15 cellular contexts compared by ENCODE assay signal in the genomic region with DNA sequence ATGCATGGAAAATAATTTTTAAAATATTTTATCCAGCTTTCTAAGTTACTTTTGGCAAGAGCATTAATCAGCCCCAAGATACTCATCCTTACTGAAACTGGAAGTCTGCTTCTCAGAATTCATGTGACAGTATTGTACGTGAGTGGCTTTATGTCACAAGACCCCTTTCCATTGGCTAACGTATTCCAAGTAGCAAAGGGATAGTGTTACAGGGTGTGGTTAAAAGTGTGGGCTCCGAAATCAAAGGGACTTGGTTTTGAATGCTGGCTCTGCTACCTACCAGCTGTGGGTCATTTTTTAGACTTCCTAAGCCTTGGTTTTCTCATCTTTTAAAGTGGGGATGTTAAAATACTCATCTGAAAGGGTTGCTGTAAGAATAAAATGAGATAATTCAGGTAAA.
DNase-seq lines count a peak whose midpoint lies in the region; ATAC-seq, FAIRE-seq and TF ChIP-seq lines count a peak whose summit lies in the region.
"Had no signal": no experiment of that assay in that cellular context is flagged by ENCODE, and none has a peak within 500 bp of the region (broad histone marks: within the 10 kb centered on the region; RNA-seq: fewer than 3 reads in every experiment).

No MANE protein-coding gene starts in this region.

- no peaks in the 10 kb centered on the region for H3K9me3 Mint-ChIP-seq in activated naive CD4-positive, alpha-beta T cell treated with anti-CD3 and anti-CD28 coated beads, Interleukin-2, amount 50 U/mL, for 72 hours

- H2AFZ ChIP-seq in K562 (ENCODE audit: low read depth, low read length): no peak overlapping the region

- no peak for DNase-seq in activated naive CD4-positive, alpha-beta T cell treated with anti-CD3 and anti-CD28 coated beads, Interleukin-2, amount 50 U/mL, for 72 hours (ENCODE audit: low spot score in 2 of 2)
- no peak for DNase-seq in activated naive CD4-positive, alpha-beta T cell treated with Interleukin-2 at 50 U/mL for 16 hours
- DNase-seq in NCI-H510A treated with DMSO at 0.1 percent for 48 hours (lab: John Stamatoyannopoulos, UW) (peak; percentile 50), K562 (ENCODE audit: extremely low read depth in 1 of 4, low spot score in 3 of 4) (no peak), gastrocnemius medialis (no peak)
- DNase-seq in stimulated activated naive CD4-positive, alpha-beta T cell treated with Interleukin-2 at 50 U/mL for 16 hours (lab: John Stamatoyannopoulos, UW): no peak
- DNase-seq in stimulated activated CD4-positive, alpha-beta T cell treated with anti-CD3 and anti-CD28 coated beads, Interleukin-4, amount 100 ng/mL, for 1 hour: no peak
- DNase-seq: activated CD4-positive, alpha-beta T cell treated with anti-CD3 and anti-CD28 coated beads for 1 hour; activated T-cell treated with anti-CD3 and anti-CD28 coated beads for 4 hours; HCEC 1CT; NCI-H524 treated with DMSO at 0.1 percent for 48 hours; testis had no signal

- no peak for FAIRE-seq in K562 (lab: Jason Lieb, UNC)

- TF ChIP-seq POLR2A in K562 (conservative IDR thresholded peaks at IDR 0.05): no peak
- peak in 1 of 2 donors; percentile 28 for TF ChIP-seq POLR2A in gastrocnemius medialis (IDR thresholded peaks at IDR 0.05)

- H3K36me3 ChIP-seq in K562 (ENCODE audit: control insufficient read depth, insufficient read depth, low read length) (no peaks in the 10 kb centered on the region), gastrocnemius medialis (no peaks in the 10 kb centered on the region)
- H3K36me3 ChIP-seq: adrenal gland had no signal

- H3K4me2 ChIP-seq in K562 (ENCODE audit: insufficient read depth, low read length): no peak overlapping the region

- CTCF ChIA-PET in K562 (lab: Yijun Ruan, JAX; ENCODE audit: low intra/inter-chr PET ratio): no interaction called here

- H3K27ac ChIP-seq in K562 (ENCODE audit: extremely low read depth, low read depth, low read length) (no peak overlapping the region), gastrocnemius medialis (no peak overlapping the region)
- H3K27ac ChIP-seq: adrenal gland, testis had no signal

- intact Hi-C loops in K562 (cut with micrococcal nuclease): no loop called here
- intact Hi-C loops in gastrocnemius medialis (cut with DNase I; ENCODE audit: low total_unique reads): no loop called here

- H3K9me3 ChIP-seq in K562 (replicated peaks; ENCODE audit: control insufficient read depth, insufficient read depth, low read depth, low read length) (no peaks in the 10 kb centered on the region), gastrocnemius medialis (no peaks in the 10 kb centered on the region)
- H3K9me3 ChIP-seq: adrenal gland, testis had no signal

- no peak for TF ChIP-seq RAD21 in K562 (CRISPR knock-in tag; conservative IDR thresholded peaks at IDR 0.05 in 1 of 2, IDR thresholded peaks at IDR 0.05 in 1 of 2)

- H3K27ac Mint-ChIP-seq in activated naive CD4-positive, alpha-beta T cell treated with anti-CD3 and anti-CD28 coated beads, Interleukin-2, amount 50 U/mL, for 72 hours: peak overlapping the region; percentile 67 to 84
- H3K27ac Mint-ChIP-seq: progenitor cell of endocrine pancreas had no signal

- WGBS in K562 (ENCODE audit: insufficient coverage, low coverage, missing lambda C conversion rate): 0% methylated on average over 3 of the region's 3 CpGs

- POLR2A ChIA-PET in K562 (lab: Yijun Ruan, JAX): interaction anchor here (0.9 kb wide), 1 partner anchor 15 kb away, joined by 3 read pairs; no protein-coding TSS in a partner anchor

- no peaks in the 10 kb centered on the region for H4K20me1 ChIP-seq in K562 (replicated peaks; ENCODE audit: control insufficient read depth, insufficient read depth, low read length)

- H3K79me2 ChIP-seq in K562 (ENCODE audit: control insufficient read depth, insufficient read depth, low read length): no peaks in the 10 kb centered on the region

- H3K4me1 ChIP-seq in K562 (replicated peaks in 1 of 2; ENCODE audit: control insufficient read depth in 2 of 2, insufficient read depth in 2 of 2, low read length in 2 of 2) (no peaks in the 10 kb centered on the region), gastrocnemius medialis (peaks cover 0 to 10% of the 10 kb centered on the region in 2 donors)
- H3K4me1 ChIP-seq: testis had no signal

- TF ChIP-seq CTCF in K562 (IDR thresholded peaks at IDR 0.05 in 2 of 3, conservative IDR thresholded peaks at IDR 0.05 in 1 of 3; ENCODE audit: insufficient read depth in 2 of 3, low read depth in 1 of 3, low read length in 3 of 3): no peak
- TF ChIP-seq CTCF in gastrocnemius medialis (IDR thresholded peaks at IDR 0.05 in 4 of 5, conservative IDR thresholded peaks at IDR 0.05 in 1 of 5): no peak

- BruUV-seq in K562 (replicated peaks; lab: Mats Ljungman, UMichigan): no TSS peak

- no peak for TF ChIP-seq EP300 in K562 (IDR thresholded peaks at IDR 0.05; ENCODE audit: low read length)

- H3K9ac ChIP-seq in K562 (ENCODE audit: insufficient read depth in 1 of 2, low read depth in 2 of 2, low read length in 2 of 2): no peak overlapping the region

- no peak overlapping the region for H3K4me3 ChIP-seq in K562
- no peak overlapping the region for H3K4me3 ChIP-seq in gastrocnemius medialis
- H3K4me3 ChIP-seq: adrenal gland, testis had no signal

- ATAC-seq in activated naive CD4-positive, alpha-beta T cell treated with anti-CD3 and anti-CD28 coated beads, Interleukin-2, amount 50 U/mL, for 72 hours: peak; percentile 39 to 70
- ATAC-seq in K562 (peak; percentile 59), gastrocnemius medialis (peak; percentile 63 to 93), GM18502 (IDR thresholded peaks at IDR 0.05; ENCODE audit: poor library complexity, unreplicated experiment) (no peak)

- H3K9me1 ChIP-seq in K562 (ENCODE audit: control insufficient read depth, insufficient read depth, low read length): no peaks in the 10 kb centered on the region

- in situ Hi-C loops in K562 (cut with MboI) (no loop called here), gastrocnemius medialis (cut with MboI; ENCODE audit: low sequenced_read_pairs in 4 of 4) (no loop called here)

- no peaks in the 10 kb centered on the region for H3K36me3 Mint-ChIP-seq in activated naive CD4-positive, alpha-beta T cell treated with anti-CD3 and anti-CD28 coated beads, Interleukin-2, amount 50 U/mL, for 72 hours

- peaks cover 0 to 13% of the 10 kb centered on the region in 2 experiments; a peak in 2 of 5 replicates for H3K27me3 ChIP-seq in K562 (ENCODE audit: control insufficient read depth in 2 of 2, insufficient read depth in 2 of 2, low read length in 2 of 2)
- H3K27me3 ChIP-seq in gastrocnemius medialis: no peaks in the 10 kb centered on the region
- H3K27me3 ChIP-seq: testis had no signal

TF ChIP-seq in K562, 482 proteins besides CTCF, POLR2A, EP300 and RAD21:
- TF ChIP-seq ZNF445 (CRISPR knock-in tag; IDR thresholded peaks at IDR 0.05; ENCODE audit: low read depth) (no peak), NFIX (CRISPR knock-in tag; IDR thresholded peaks at IDR 0.05; ENCODE audit: low read depth) (no peak), BMI1 (IDR thresholded peaks at IDR 0.05; ENCODE audit: low read length) (no peak), GTF2E2 (tag; IDR thresholded peaks at IDR 0.05) (no peak), MXI1 (IDR thresholded peaks at IDR 0.05; ENCODE audit: low read depth, low read length) (no peak), GATAD2A (IDR thresholded peaks at IDR 0.05) (no peak), HDGF (IDR thresholded peaks at IDR 0.05) (no peak), MEIS2 (IDR thresholded peaks at IDR 0.05; ENCODE audit: partially characterized antibody) (peak; percentile 16), ATF1 (CRISPR knock-in tag; IDR thresholded peaks at IDR 0.05) (no peak), ATF1 (tag; IDR thresholded peaks at IDR 0.05) (peak; percentile 58), GATAD2B (IDR thresholded peaks at IDR 0.05; ENCODE audit: borderline replicate concordance) (no peak)
- TF ChIP-seq, protein P1, sequence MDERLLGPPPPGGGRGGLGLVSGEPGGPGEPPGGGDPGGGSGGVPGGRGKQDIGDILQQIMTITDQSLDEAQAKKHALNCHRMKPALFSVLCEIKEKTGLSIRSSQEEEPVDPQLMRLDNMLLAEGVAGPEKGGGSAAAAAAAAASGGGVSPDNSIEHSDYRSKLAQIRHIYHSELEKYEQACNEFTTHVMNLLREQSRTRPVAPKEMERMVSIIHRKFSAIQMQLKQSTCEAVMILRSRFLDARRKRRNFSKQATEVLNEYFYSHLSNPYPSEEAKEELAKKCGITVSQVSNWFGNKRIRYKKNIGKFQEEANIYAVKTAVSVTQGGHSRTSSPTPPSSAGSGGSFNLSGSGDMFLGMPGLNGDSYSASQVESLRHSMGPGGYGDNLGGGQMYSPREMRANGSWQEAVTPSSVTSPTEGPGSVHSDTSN (CRISPR knock-in tag; IDR thresholded peaks at IDR 0.05; ENCODE audit: low read depth): no peak
- TF ChIP-seq, protein P1 (tag; conservative IDR thresholded peaks at IDR 0.05; ENCODE audit: low read depth): peak; percentile 14; the same call in 1 of the 2 replicates
